19 cellular contexts compared by ENCODE assay signal in the genomic region with DNA sequence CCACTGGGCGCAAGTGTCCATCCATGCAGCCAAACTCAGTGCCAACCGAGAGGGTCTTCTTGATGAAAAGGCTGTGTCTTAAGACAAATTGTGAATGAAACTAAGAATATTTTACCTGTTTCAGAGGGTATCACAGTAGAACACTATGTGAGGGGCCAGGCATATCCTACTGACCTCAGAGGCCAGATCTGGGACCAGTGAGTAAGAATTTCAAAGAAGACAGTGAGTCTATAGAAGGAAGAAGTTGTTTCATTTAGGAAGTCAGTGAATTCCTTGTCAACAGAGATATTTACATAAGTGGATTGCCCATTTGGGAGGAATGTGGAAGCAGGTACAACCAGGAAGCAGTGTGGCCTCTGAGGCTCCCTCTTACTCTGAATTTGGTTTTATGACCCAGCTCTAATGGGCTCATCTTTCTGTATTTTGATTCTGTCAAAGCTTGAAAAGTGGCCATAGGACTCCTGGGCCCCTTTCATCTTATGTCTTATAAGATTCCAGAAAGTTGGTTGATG.
DNase-seq lines count a peak whose midpoint lies in the region; ATAC-seq, FAIRE-seq and TF ChIP-seq lines count a peak whose summit lies in the region.
"Had no signal": no experiment of that assay in that cellular context is flagged by ENCODE, and none has a peak within 500 bp of the region (broad histone marks: within the 10 kb centered on the region; RNA-seq: fewer than 3 reads in every experiment).

No MANE protein-coding gene starts in this region.

- H3K27ac ChIP-seq in SJCRH30 = peak overlapping the region; percentile 82
- peak overlapping the region; percentile 91 for H3K27ac ChIP-seq in endothelial cell of umbilical vein (ENCODE audit: insufficient read depth, low read depth, low read length)
- H3K27ac ChIP-seq: GM23248, HL-60, SK-N-MC had no signal

- H3K4me2 ChIP-seq in endothelial cell of umbilical vein (ENCODE audit: insufficient read depth, low read length) = peak overlapping the region; percentile 76

- H3K4me1 Mint-ChIP-seq in mesothelial cell of epicardium = peaks cover 16% of the 10 kb centered on the region
- H3K4me1 Mint-ChIP-seq in activated CD8-positive, alpha-beta T cell treated with anti-CD3 and anti-CD28 coated beads for 36 hours (ENCODE audit: low read depth) = no peaks in the 10 kb centered on the region
- H3K4me1 Mint-ChIP-seq: T-cell had no signal

- no peaks in the 10 kb centered on the region for H3K9me3 ChIP-seq in HAP-1
- H3K9me3 ChIP-seq in SJCRH30 (replicated peaks) = no peaks in the 10 kb centered on the region
- no peaks in the 10 kb centered on the region for H3K9me3 ChIP-seq in endothelial cell of umbilical vein (replicated peaks; ENCODE audit: control insufficient read depth, insufficient read depth, low read length)

- no peaks in the 10 kb centered on the region for H4K20me1 ChIP-seq in endothelial cell of umbilical vein (replicated peaks; ENCODE audit: control insufficient read depth, extremely low read depth, insufficient read depth, low read length)

- H3K79me2 ChIP-seq in endothelial cell of umbilical vein (ENCODE audit: control insufficient read depth, insufficient read depth, low read length) = no peaks in the 10 kb centered on the region

- DNase-seq in HAP-1 (ENCODE audit: low spot score in 2 of 2) = peak; percentile 21 to 38
- peak in 1 of 2 experiments; percentile 33 for DNase-seq in SJCRH30
- peak; percentile 72 for DNase-seq in endothelial cell of umbilical vein (ENCODE audit: low read depth, low spot score)
- no peak for DNase-seq in mesothelial cell of epicardium (ENCODE audit: low spot score in 2 of 2, unreplicated experiment in 2 of 2)
- DNase-seq in stimulated activated CD4-positive, alpha-beta T cell treated with anti-CD3 and anti-CD28 coated beads, Interleukin-15, amount 100 ng/mL, for 24 hours = no peak
- no peak for DNase-seq in activated CD8-positive, alpha-beta T cell treated with anti-CD3 and anti-CD28 coated beads for 36 hours
- DNase-seq: COR-L47; DMS 273 treated with DMSO at 0.1 percent for 48 hours; NCI-H1105 treated with DMSO at 0.1 percent for 48 hours; NCI-H1694; NK-92 treated with Interleukin-12 subunit alpha and Interleukin-12 subunit beta, amount 100 ng/mL, for 24 hours; Right ventricle myocardium superior had no signal

- no peaks in the 10 kb centered on the region for H3K9me3 Mint-ChIP-seq in mesothelial cell of epicardium
- peaks cover 3% of the 10 kb centered on the region for H3K9me3 Mint-ChIP-seq in activated CD8-positive, alpha-beta T cell treated with anti-CD3 and anti-CD28 coated beads for 36 hours

- H3K27ac Mint-ChIP-seq in mesothelial cell of epicardium = peak overlapping the region; percentile 23
- no peak overlapping the region for H3K27ac Mint-ChIP-seq in activated CD8-positive, alpha-beta T cell treated with anti-CD3 and anti-CD28 coated beads for 36 hours
- H3K27ac Mint-ChIP-seq: T-cell had no signal

- H3K9ac ChIP-seq in endothelial cell of umbilical vein (replicated peaks; ENCODE audit: extremely low read depth, insufficient read depth, low read length) = peak overlapping the region; percentile 59
- H3K9ac ChIP-seq: GM23248 had no signal

- peak overlapping the region; percentile 0 for H2AFZ ChIP-seq in endothelial cell of umbilical vein (ENCODE audit: low read depth, low read length)
- H2AFZ ChIP-seq: GM23248 had no signal

- dilution Hi-C loops in endothelial cell of umbilical vein (cut with MboI; ENCODE audit: extremely low pct_ligation_motif_present, low sequenced_read_pairs) = no loop called here

- H3K36me3 Mint-ChIP-seq in mesothelial cell of epicardium = no peaks in the 10 kb centered on the region
- no peaks in the 10 kb centered on the region for H3K36me3 Mint-ChIP-seq in activated CD8-positive, alpha-beta T cell treated with anti-CD3 and anti-CD28 coated beads for 36 hours (ENCODE audit: low read depth)
- H3K36me3 Mint-ChIP-seq: T-cell had no signal

- H3K27me3 Mint-ChIP-seq in mesothelial cell of epicardium (ENCODE audit: low read depth) = no peaks in the 10 kb centered on the region
- no peaks in the 10 kb centered on the region for H3K27me3 Mint-ChIP-seq in activated CD8-positive, alpha-beta T cell treated with anti-CD3 and anti-CD28 coated beads for 36 hours

- in situ Hi-C loops in HAP-1 (cut with MboI; ENCODE audit: low sequenced_read_pairs) = no loop called here

- TF ChIP-seq POLR2A in endothelial cell of umbilical vein (IDR thresholded peaks at IDR 0.05; ENCODE audit: low read depth, low read length) = no peak

- peaks cover 16% of the 10 kb centered on the region for H3K4me1 ChIP-seq in HAP-1
- H3K4me1 ChIP-seq in SJCRH30 = peaks cover 27% of the 10 kb centered on the region
- H3K4me1 ChIP-seq in endothelial cell of umbilical vein (ENCODE audit: control insufficient read depth, extremely low read depth, insufficient read depth, low read length) = peaks cover 20% of the 10 kb centered on the region

- peak; percentile 79 for FAIRE-seq in endothelial cell of umbilical vein (lab: Jason Lieb, UNC)
- FAIRE-seq: G401.6 had no signal

- intact Hi-C loops in endothelial cell of umbilical vein (cut with micrococcal nuclease) = loop anchor here (2.0 kb wide), 1 partner anchor 56 kb away; no protein-coding TSS in a partner anchor
- intact Hi-C loops in activated CD8-positive, alpha-beta T cell treated with anti-CD3 and anti-CD28 coated beads for 36 hours (cut with micrococcal nuclease) = no loop called here

- H3K4me3 ChIP-seq in HAP-1 (no peak overlapping the region), SJCRH30 (no peak overlapping the region), endothelial cell of umbilical vein (replicated peaks in 1 of 3; ENCODE audit: insufficient read depth in 1 of 3, low read depth in 1 of 3, low read length in 3 of 3) (peak overlapping the region in 1 of 3 experiments; percentile 34)
- H3K4me3 ChIP-seq: GM23248 had no signal

- BruUV-seq in endothelial cell of umbilical vein (replicated peaks; lab: Mats Ljungman, UMichigan) = no TSS peak

- no peaks in the 10 kb centered on the region for H3K9me1 ChIP-seq in endothelial cell of umbilical vein (replicated peaks; ENCODE audit: control insufficient read depth, extremely low read depth, insufficient read depth, low read length)

- POLR2A ChIA-PET in endothelial cell of umbilical vein (lab: Charles Lee) = no interaction called here
- POLR2A ChIA-PET in activated CD8-positive, alpha-beta T cell treated with anti-CD3 and anti-CD28 coated beads for 36 hours (lab: Charles Lee) = no interaction called here

- H3K27me3 ChIP-seq in HAP-1 (ENCODE audit: low read depth) = no peaks in the 10 kb centered on the region
- H3K27me3 ChIP-seq in SJCRH30 = no peaks in the 10 kb centered on the region
- no peaks in the 10 kb centered on the region for H3K27me3 ChIP-seq in endothelial cell of umbilical vein (ENCODE audit: control insufficient read depth in 2 of 2, insufficient read depth in 2 of 2, low read length in 2 of 2)

- no peak for TF ChIP-seq CTCF in endothelial cell of umbilical vein (IDR thresholded peaks at IDR 0.05; ENCODE audit: extremely low read depth in 1 of 2, insufficient read depth in 1 of 2, low read depth in 1 of 2, low read length in 2 of 2)
- TF ChIP-seq CTCF in mesothelial cell of epicardium (IDR thresholded peaks at IDR 0.05; ENCODE audit: unreplicated experiment) = no peak
- no peak for TF ChIP-seq CTCF in activated CD8-positive, alpha-beta T cell treated with anti-CD3 and anti-CD28 coated beads for 36 hours (IDR thresholded peaks at IDR 0.05)

- CTCF ChIA-PET in endothelial cell of umbilical vein (lab: Charles Lee) = no interaction called here
- CTCF ChIA-PET in activated CD8-positive, alpha-beta T cell treated with anti-CD3 and anti-CD28 coated beads for 36 hours (lab: Charles Lee) = no interaction called here

- ATAC-seq in activated CD8-positive, alpha-beta T cell treated with anti-CD3 and anti-CD28 coated beads for 36 hours = no peak
- no peak for ATAC-seq in HG02678 (IDR thresholded peaks at IDR 0.05; ENCODE audit: unreplicated experiment)
- ATAC-seq in HG03378 (IDR thresholded peaks at IDR 0.05; ENCODE audit: unreplicated experiment) = no peak
- ATAC-seq: T-cell had no signal

- no peak overlapping the region for H3K4me3 Mint-ChIP-seq in mesothelial cell of epicardium
- no peak overlapping the region for H3K4me3 Mint-ChIP-seq in activated CD8-positive, alpha-beta T cell treated with anti-CD3 and anti-CD28 coated beads for 36 hours
- H3K4me3 Mint-ChIP-seq: T-cell had no signal

- no peaks in the 10 kb centered on the region for H3K36me3 ChIP-seq in HAP-1 (replicated peaks)
- H3K36me3 ChIP-seq in SJCRH30 = no peaks in the 10 kb centered on the region
- H3K36me3 ChIP-seq in endothelial cell of umbilical vein (ENCODE audit: control insufficient read depth in 2 of 2, extremely low read depth in 1 of 2, insufficient read depth in 2 of 2, low read length in 2 of 2) = no peaks in the 10 kb centered on the region

TF ChIP-seq in endothelial cell of umbilical vein, 7 proteins besides CTCF, POLR2A, EP300 and RAD21:
- TF ChIP-seq, protein P1, sequence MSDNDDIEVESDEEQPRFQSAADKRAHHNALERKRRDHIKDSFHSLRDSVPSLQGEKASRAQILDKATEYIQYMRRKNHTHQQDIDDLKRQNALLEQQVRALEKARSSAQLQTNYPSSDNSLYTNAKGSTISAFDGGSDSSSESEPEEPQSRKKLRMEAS (IDR thresholded peaks at IDR 0.05; ENCODE audit: insufficient read depth, insufficient read length) = no peak
- TF ChIP-seq GATA2 (IDR thresholded peaks at IDR 0.05; ENCODE audit: insufficient read depth, insufficient read length, low read depth, low read length) (peak; percentile 53), POLR2AphosphoS5 (IDR thresholded peaks at IDR 0.05; ENCODE audit: insufficient read depth, low read depth, low read length) (peak; percentile 56), JUN (IDR thresholded peaks at IDR 0.05; ENCODE audit: borderline replicate concordance, insufficient read depth, insufficient read length, low read depth) (no peak), MYC (IDR thresholded peaks at IDR 0.05; ENCODE audit: low read depth, low read length) (no peak), EZH2 (IDR thresholded peaks at IDR 0.05; ENCODE audit: borderline replicate concordance, low read depth, low read length, severe bottlenecking) (no peak), FOS (IDR thresholded peaks at IDR 0.05; ENCODE audit: borderline replicate concordance, insufficient read depth, low read length) (peak; percentile 35)

Comparison
In these comparisons a context has a peak if more than half of its experiments do, and no peak if none do; other contexts are left out.
1. DNase-seq: peak in HAP-1 (2 of 2) and endothelial cell of umbilical vein (single experiment); none in mesothelial cell of epicardium (0 of 2), stimulated activated CD4-positive, alpha-beta T cell treated with anti-CD3 and anti-CD28 coated beads, Interleukin-15, amount 100 ng/mL, for 24 hours (single experiment) and activated CD8-positive, alpha-beta T cell treated with anti-CD3 and anti-CD28 coated beads for 36 hours (single experiment).